Comparison of ENCODE assay signal across 8 cellular contexts in genomic region chr20:53916173-53916512, GRCh38.
DNase-seq lines count a peak whose midpoint lies in the region; ATAC-seq, FAIRE-seq and TF ChIP-seq lines count a peak whose summit lies in the region.

No MANE protein-coding gene starts in this region.

- no peak overlapping the region for H3K4me3 ChIP-seq in K562
- no peak overlapping the region for H3K4me3 ChIP-seq in mesodermal cell (ENCODE audit: extremely low read depth, insufficient read depth, low read length, poor library complexity, severe bottlenecking)
- H3K4me3 ChIP-seq in tibial nerve = peak overlapping the region in 3 of 4 donors; percentile 60 to 85 (median 65)

- H3K4me3 Mint-ChIP-seq in activated T-cell treated with anti-CD3 and anti-CD28 coated beads, Interleukin-2, amount 50 U/mL, for 24 hours = peak overlapping the region; percentile 79

- H3K4me1 Mint-ChIP-seq in activated T-cell treated with anti-CD3 and anti-CD28 coated beads, Interleukin-2, amount 50 U/mL, for 24 hours (ENCODE audit: low read depth) = peaks cover 46% of the 10 kb centered on the region

- no peak for DNase-seq in activated T-cell treated with anti-CD3 and anti-CD28 coated beads, Interleukin-2, amount 50 U/mL, for 24 hours
- DNase-seq in activated T-cell treated with anti-CD3 and anti-CD28 coated beads for 4 hours = no peak
- DNase-seq in K562 (ENCODE audit: extremely low read depth in 1 of 4, low spot score in 3 of 4) = no peak
- no peak for DNase-seq in tibial nerve (ENCODE audit: low spot score in 2 of 2)
- no peak for DNase-seq in RPMI8226
- DNase-seq in urothelium cell line (ENCODE audit: low spot score) = no peak
- no peak for DNase-seq in NCI-H748 treated with DMSO at 0.1 percent for 48 hours (lab: John Stamatoyannopoulos, UW)

- no peak for FAIRE-seq in K562 (lab: Jason Lieb, UNC)
- FAIRE-seq in urothelium cell line (lab: Jason Lieb, UNC) = no peak

- peak overlapping the region; percentile 89 for H3K27ac Mint-ChIP-seq in activated T-cell treated with anti-CD3 and anti-CD28 coated beads, Interleukin-2, amount 50 U/mL, for 24 hours

- BruUV-seq in K562 (replicated peaks; lab: Mats Ljungman, UMichigan) = no TSS peak

- CTCF ChIA-PET in K562 (lab: Yijun Ruan, JAX; ENCODE audit: low intra/inter-chr PET ratio) = interaction anchor here (1.2 to 3.4 kb wide), 2 partner anchors 24 to 337 kb away, joined by 3 to 33 read pairs; no protein-coding TSS in a partner anchor

- H3K9ac ChIP-seq in K562 (ENCODE audit: insufficient read depth in 1 of 2, low read depth in 2 of 2, low read length in 2 of 2) = peak overlapping the region in 1 of 2 experiments; percentile 69; a peak in 2 of 4 replicates

- H3K4me2 ChIP-seq in K562 (ENCODE audit: insufficient read depth, low read length) = peak overlapping the region; percentile 80

- H3K79me2 ChIP-seq in K562 (ENCODE audit: control insufficient read depth, insufficient read depth, low read length) = no peaks in the 10 kb centered on the region

- in situ Hi-C loops in K562 (cut with MboI) = no loop called here

- peak overlapping the region; percentile 82 for H3K27ac ChIP-seq in K562 (ENCODE audit: extremely low read depth, low read depth, low read length)
- peak overlapping the region; percentile 95 for H3K27ac ChIP-seq in mesodermal cell (ENCODE audit: low read depth, low read length, severe bottlenecking)
- peak overlapping the region; percentile 89 to 97 (median 95) for H3K27ac ChIP-seq in tibial nerve

- 68% methylated on average over 2 of the region's 2 CpGs for WGBS in K562 (ENCODE audit: insufficient coverage, low coverage, missing lambda C conversion rate)
- WGBS in mesodermal cell (ENCODE audit: insufficient coverage in 2 of 2), 2 experiments = 59 to 61% methylated on average over 2 of the region's 2 CpGs
- 58 to 67% methylated on average over 2 of the region's 2 CpGs for WGBS in tibial nerve, 2 donors

- no peaks in the 10 kb centered on the region for H3K9me1 ChIP-seq in K562 (ENCODE audit: control insufficient read depth, insufficient read depth, low read length)

- H4K20me1 ChIP-seq in K562 (replicated peaks; ENCODE audit: control insufficient read depth, insufficient read depth, low read length) = no peaks in the 10 kb centered on the region

- POLR2A ChIA-PET in K562 (lab: Yijun Ruan, JAX) = interaction anchor here (0.6 to 1.2 kb wide), 8 partner anchors 17 to 324 kb away, joined by 3 to 4 read pairs (median 3); no protein-coding TSS in a partner anchor

- TF ChIP-seq CTCF in K562 (IDR thresholded peaks at IDR 0.05 in 2 of 3, conservative IDR thresholded peaks at IDR 0.05 in 1 of 3; ENCODE audit: insufficient read depth in 2 of 3, low read depth in 1 of 3, low read length in 3 of 3) (no peak), tibial nerve (IDR thresholded peaks at IDR 0.05) (no peak)

- peaks cover 25 to 41% of the 10 kb centered on the region in 2 experiments; a peak in 3 of 5 replicates for H3K4me1 ChIP-seq in K562 (replicated peaks in 1 of 2; ENCODE audit: control insufficient read depth in 2 of 2, insufficient read depth in 2 of 2, low read length in 2 of 2)
- H3K4me1 ChIP-seq in mesodermal cell (ENCODE audit: control insufficient read depth, insufficient read depth, low read length, poor library complexity, severe bottlenecking) = peaks cover 42% of the 10 kb centered on the region
- peaks cover 0 to 42% (median 31%) of the 10 kb centered on the region in 4 donors for H3K4me1 ChIP-seq in tibial nerve

- no peaks in the 10 kb centered on the region for H3K9me3 Mint-ChIP-seq in activated T-cell treated with anti-CD3 and anti-CD28 coated beads, Interleukin-2, amount 50 U/mL, for 24 hours

- TF ChIP-seq POLR2A in K562 (conservative IDR thresholded peaks at IDR 0.05) (no peak), tibial nerve (IDR thresholded peaks at IDR 0.05) (no peak)

- H3K27me3 ChIP-seq in K562 (ENCODE audit: control insufficient read depth in 2 of 2, insufficient read depth in 2 of 2, low read length in 2 of 2) = no peaks in the 10 kb centered on the region
- no peaks in the 10 kb centered on the region for H3K27me3 ChIP-seq in tibial nerve

- no peaks in the 10 kb centered on the region for H3K27me3 Mint-ChIP-seq in activated T-cell treated with anti-CD3 and anti-CD28 coated beads, Interleukin-2, amount 50 U/mL, for 24 hours

- H3K36me3 ChIP-seq in K562 (ENCODE audit: control insufficient read depth, insufficient read depth, low read length) (no peaks in the 10 kb centered on the region), mesodermal cell (ENCODE audit: control insufficient read depth, insufficient read depth, low read length) (no peaks in the 10 kb centered on the region), tibial nerve (no peaks in the 10 kb centered on the region)

- TF ChIP-seq EP300 in K562 (IDR thresholded peaks at IDR 0.05; ENCODE audit: low read length) = no peak
- TF ChIP-seq EP300 in tibial nerve (IDR thresholded peaks at IDR 0.05) = no peak

- ATAC-seq in K562 = peak; percentile 8; the same call in 1 of the 3 replicates

- intact Hi-C loops in K562 (cut with micrococcal nuclease) = loop anchor here (1.0 to 5.0 kb wide), 5 partner anchors 44 to 338 kb away; partner anchors contain the start of gene ZNF217

- TF ChIP-seq RAD21 in K562 (CRISPR knock-in tag; conservative IDR thresholded peaks at IDR 0.05 in 1 of 2, IDR thresholded peaks at IDR 0.05 in 1 of 2) = no peak

- peak overlapping the region; percentile 88 for H2AFZ ChIP-seq in K562 (ENCODE audit: low read depth, low read length)

- H3K36me3 Mint-ChIP-seq in activated T-cell treated with anti-CD3 and anti-CD28 coated beads, Interleukin-2, amount 50 U/mL, for 24 hours (ENCODE audit: low read depth) = no peaks in the 10 kb centered on the region

- H3K9me3 ChIP-seq in K562 (replicated peaks; ENCODE audit: control insufficient read depth, insufficient read depth, low read depth, low read length) (no peaks in the 10 kb centered on the region), mesodermal cell (ENCODE audit: control insufficient read depth, low read length) (no peaks in the 10 kb centered on the region), tibial nerve (no peaks in the 10 kb centered on the region)

TF ChIP-seq in K562, 482 proteins besides CTCF, POLR2A, EP300 and RAD21 (continues in another document):
- TF ChIP-seq TCF3 (CRISPR knock-in tag; IDR thresholded peaks at IDR 0.05) (no peak), TEAD1 (CRISPR knock-in tag; IDR thresholded peaks at IDR 0.05) (0 out of 4 replicates have a peak, but pooled peaks of 1 of the 2 experiments have one; percentile 12), GABPB2 (CRISPR knock-in tag; conservative IDR thresholded peaks at IDR 0.05) (no peak), FOXJ3 (CRISPR knock-in tag; IDR thresholded peaks at IDR 0.05) (no peak), ZBTB11 (CRISPR knock-in tag; IDR thresholded peaks at IDR 0.05) (0 out of 6 replicates have a peak, but pooled peaks of 1 of the 3 experiments have one; percentile 71)

Comparison
In these comparisons a context has a peak if more than half of its experiments do, and no peak if none do; other contexts are left out.
1. H3K4me3 ChIP-seq: peak in tibial nerve (3 of 4); none in K562 (single experiment) and mesodermal cell (single experiment).
2. Peak in every context shown above with its lines, with median percentiles within 50 percentile points of each other: H3K27ac ChIP-seq.